ENCODE assay signal across 15 cellular contexts in genomic region chr9:95732803-95733686, GRCh38.
"Had no signal": no experiment of that assay in that cellular context is flagged by ENCODE, and none has a peak within 500 bp of the region (broad histone marks: within the 10 kb centered on the region; RNA-seq: fewer than 3 reads in every experiment).

No MANE protein-coding gene starts in this region.

- H3K9me3 Mint-ChIP-seq: activated naive CD4-positive, alpha-beta T cell treated with anti-CD3 and anti-CD28 coated beads, Interleukin-2, amount 50 U/mL, for 24 hours had no signal

- H3K4me3 ChIP-seq: body of pancreas, coronary artery, heart left ventricle, psoas muscle had no signal

- H3K9me3 ChIP-seq: body of pancreas, heart left ventricle, psoas muscle had no signal

- H3K27me3 ChIP-seq: body of pancreas had no signal

- H3K4me1 ChIP-seq: body of pancreas, psoas muscle had no signal

- H3K36me3 ChIP-seq: heart left ventricle had no signal

- H3K27ac ChIP-seq: body of pancreas, coronary artery, heart left ventricle, psoas muscle had no signal

- H3K27me3 Mint-ChIP-seq: activated naive CD4-positive, alpha-beta T cell treated with anti-CD3 and anti-CD28 coated beads, Interleukin-2, amount 50 U/mL, for 24 hours had no signal

- ATAC-seq: activated CD8-positive, alpha-beta T cell treated with anti-CD3 and anti-CD28 coated beads, Interleukin-2, amount 10 ng/mL, durations not matched to agents 7 days and 5 days; body of pancreas; heart left ventricle; psoas muscle; stimulated activated memory B cell treated with anti-CD40 and anti-IgM and Interleukin-4, amounts not matched to agents 10 μg/mL and 1 μg/mL and 100 μg/mL, for 72 hours; WTC11 had no signal

- H3K27ac Mint-ChIP-seq: activated CD4-positive, alpha-beta T cell treated with anti-CD3 and anti-CD28 coated beads, Interleukin-2, amount 10 ng/mL, durations not matched to agents 24 days and 14 days; activated CD8-positive, alpha-beta T cell treated with anti-CD3 and anti-CD28 coated beads, Interleukin-2, amount 10 ng/mL, durations not matched to agents 7 days and 5 days; activated naive CD4-positive, alpha-beta T cell treated with anti-CD3 and anti-CD28 coated beads, Interleukin-2, amount 50 U/mL, for 24 hours; nephron progenitor cell; stimulated activated memory B cell treated with anti-CD40 and anti-IgM and Interleukin-4, amounts not matched to agents 10 μg/mL and 1 μg/mL and 100 μg/mL, for 72 hours; WTC11 had no signal

- H3K36me3 Mint-ChIP-seq: stimulated activated memory B cell treated with anti-CD40 and anti-IgM and Interleukin-4, amounts not matched to agents 10 μg/mL and 1 μg/mL and 100 μg/mL, for 72 hours; WTC11 had no signal

- DNase-seq: activated CD4-positive, alpha-beta T cell treated with anti-CD3 and anti-CD28 coated beads, Interleukin-2, amount 10 ng/mL, durations not matched to agents 24 days and 14 days; activated CD8-positive, alpha-beta memory T cell treated with anti-CD3 and anti-CD28 coated beads, Interleukin-2, amount 50 U/mL, for 4 hours; activated CD8-positive, alpha-beta T cell treated with anti-CD3 and anti-CD28 coated beads, Interleukin-2, amount 10 ng/mL, durations not matched to agents 7 days and 5 days; activated effector memory CD4-positive, alpha-beta T cell treated with anti-CD3 and anti-CD28 coated beads, Interleukin-2, amount 50 U/mL, for 16 hours; activated T-cell treated with anti-CD3 and anti-CD28 coated beads, Interleukin-2, amount 50 U/mL, for 48 hours; amniotic stem cell; body of pancreas; heart left ventricle; nephron progenitor cell; occipital lobe; psoas muscle had no signal

- H3K4me3 Mint-ChIP-seq: activated CD4-positive, alpha-beta T cell treated with anti-CD3 and anti-CD28 coated beads, Interleukin-2, amount 10 ng/mL, durations not matched to agents 24 days and 14 days; activated CD8-positive, alpha-beta T cell treated with anti-CD3 and anti-CD28 coated beads, Interleukin-2, amount 10 ng/mL, durations not matched to agents 7 days and 5 days; activated naive CD4-positive, alpha-beta T cell treated with anti-CD3 and anti-CD28 coated beads, Interleukin-2, amount 50 U/mL, for 24 hours; nephron progenitor cell; stimulated activated memory B cell treated with anti-CD40 and anti-IgM and Interleukin-4, amounts not matched to agents 10 μg/mL and 1 μg/mL and 100 μg/mL, for 72 hours; WTC11 had no signal

- H3K4me1 Mint-ChIP-seq: stimulated activated memory B cell treated with anti-CD40 and anti-IgM and Interleukin-4, amounts not matched to agents 10 μg/mL and 1 μg/mL and 100 μg/mL, for 72 hours had no signal
